12 cellular contexts compared by ENCODE assay signal in genomic region chr6:164085086-164085485, GRCh38.
A peak's percentile ranks its signal among the peaks of the same experiment; 100 is the strongest.
DNase-seq lines count a peak whose midpoint lies in the region; ATAC-seq and TF ChIP-seq lines count a peak whose summit lies in the region.
"Had no signal": no experiment of that assay in that cellular context is flagged by ENCODE, and none has a peak within 500 bp of the region (broad histone marks: within the 10 kb centered on the region; RNA-seq: fewer than 3 reads in every experiment).

No MANE protein-coding gene starts in this region.

- no peak overlapping the region for H2BK120ac ChIP-seq in trophoblast cell (ENCODE audit: insufficient read depth, low read length, poor library complexity)

- H3K36me3 Mint-ChIP-seq in chondrocyte (ENCODE audit: low read depth): no peaks in the 10 kb centered on the region
- H3K36me3 Mint-ChIP-seq: activated naive CD4-positive, alpha-beta T cell treated with anti-CD3 and anti-CD28 coated beads, Interleukin-2, amount 50 U/mL, for 72 hours; CD4-positive, CD25-positive, alpha-beta regulatory T cell had no signal

- H3K79me1 ChIP-seq in trophoblast cell (ENCODE audit: low read length): peaks cover 2% of the 10 kb centered on the region

- intact Hi-C loops in vagina (cut with DNase I): no loop called here
- intact Hi-C loops in mucosa of descending colon (cut with DNase I, micrococcal nuclease): no loop called here

- no CpG with 5 or more reads among the region's 16 CpGs for WGBS in trophoblast cell (ENCODE audit: extremely low coverage, insufficient coverage, insufficient read length)

- no peaks in the 10 kb centered on the region for H3K79me2 ChIP-seq in trophoblast cell (ENCODE audit: control insufficient read depth, insufficient read depth, low read length, poor library complexity)

- H3K27me3 Mint-ChIP-seq in chondrocyte (ENCODE audit: low read depth): no peaks in the 10 kb centered on the region
- H3K27me3 Mint-ChIP-seq: CD4-positive, CD25-positive, alpha-beta regulatory T cell had no signal

- TF ChIP-seq POLR2A in vagina (IDR thresholded peaks at IDR 0.05): no peak

- no peak overlapping the region for H3K14ac ChIP-seq in trophoblast cell (ENCODE audit: low read length)

- no peak overlapping the region for H3K4me2 ChIP-seq in trophoblast cell (ENCODE audit: low read length)

- ATAC-seq in mucosa of descending colon: no peak
- ATAC-seq: activated naive CD4-positive, alpha-beta T cell treated with anti-CD3 and anti-CD28 coated beads, Interleukin-2, amount 50 U/mL, for 72 hours; stimulated activated naive CD8-positive, alpha-beta T cell treated with anti-CD3 and anti-CD28 coated beads, Interleukin-15, Interleukin-2, amounts not matched to agents 100 U/mL and 50 U/mL, for 24 hours had no signal

- peak overlapping the region; percentile 30 for H3K27ac ChIP-seq in trophoblast cell (ENCODE audit: low read depth, low read length)
- peak overlapping the region; percentile 70 for H3K27ac ChIP-seq in vagina
- H3K27ac ChIP-seq: WERI-Rb-1 had no signal

- peak overlapping the region; percentile 60 for H3K4me3 Mint-ChIP-seq in chondrocyte (ENCODE audit: unreplicated experiment)

- no peak overlapping the region for H2AK5ac ChIP-seq in trophoblast cell (ENCODE audit: low read length)

- H3K23ac ChIP-seq in trophoblast cell (ENCODE audit: low read length): no peak overlapping the region

- peaks cover 4 to 9% of the 10 kb centered on the region in 2 experiments for H3K4me1 ChIP-seq in trophoblast cell (ENCODE audit: control insufficient read depth in 1 of 2, insufficient read depth in 2 of 2, low read length in 2 of 2)
- H3K4me1 ChIP-seq in vagina: peaks cover 12% of the 10 kb centered on the region
- H3K4me1 ChIP-seq in mucosa of descending colon (ENCODE audit: low read depth): no peaks in the 10 kb centered on the region

- no peak overlapping the region for H4K91ac ChIP-seq in trophoblast cell (ENCODE audit: low read depth, low read length)

- no peak overlapping the region for H2AFZ ChIP-seq in trophoblast cell (ENCODE audit: insufficient read depth, low read length, poor library complexity)

- peak overlapping the region; percentile 18 for H2BK5ac ChIP-seq in trophoblast cell (ENCODE audit: low read depth, low read length, poor library complexity)

- peak overlapping the region; percentile 99 for H3K27ac Mint-ChIP-seq in chondrocyte (ENCODE audit: unreplicated experiment)
- H3K27ac Mint-ChIP-seq: activated naive CD4-positive, alpha-beta T cell treated with anti-CD3 and anti-CD28 coated beads, Interleukin-2, amount 50 U/mL, for 72 hours; CD4-positive, CD25-positive, alpha-beta regulatory T cell had no signal

- H2BK12ac ChIP-seq in trophoblast cell (ENCODE audit: low read length): peak overlapping the region; percentile 52

- no peak overlapping the region for H4K8ac ChIP-seq in trophoblast cell (ENCODE audit: low read depth, low read length)

- no peak for TF ChIP-seq CTCF in chondrocyte (IDR thresholded peaks at IDR 0.05)
- no peak for TF ChIP-seq CTCF in vagina (IDR thresholded peaks at IDR 0.05)
- TF ChIP-seq CTCF in mucosa of descending colon (IDR thresholded peaks at IDR 0.05): no peak

- no peaks in the 10 kb centered on the region for H3K36me3 ChIP-seq in trophoblast cell (ENCODE audit: control insufficient read depth in 1 of 2, insufficient read depth in 2 of 2, low read length in 2 of 2)
- no peaks in the 10 kb centered on the region for H3K36me3 ChIP-seq in vagina
- no peaks in the 10 kb centered on the region for H3K36me3 ChIP-seq in mucosa of descending colon (ENCODE audit: low read depth)
- H3K36me3 ChIP-seq: WERI-Rb-1 had no signal

- DNase-seq in chondrocyte (ENCODE audit: low spot score) (no peak), hypothalamus (lab: John Stamatoyannopoulos, UW) (peak in 43 of 51 donors; percentile 26 to 96 (median 78)), trophoblast cell (no peak), vagina (ENCODE audit: extremely low spot score in 2 of 2) (no peak), mucosa of descending colon (no peak)
- no peak for DNase-seq in activated CD8-positive, alpha-beta memory T cell treated with anti-CD3 and anti-CD28 coated beads, Interleukin-2, amount 50 U/mL, for 48 hours
- no peak for DNase-seq in stimulated activated CD4-positive, alpha-beta T cell treated with anti-CD3 and anti-CD28 coated beads, Interleukin-4, amount 100 ng/mL, for 4 hours
- DNase-seq: CD4-positive, CD25-positive, alpha-beta regulatory T cell; NCI-H2081; stimulated activated naive CD8-positive, alpha-beta T cell treated with anti-CD3 and anti-CD28 coated beads, Interleukin-15, Interleukin-2, amounts not matched to agents 100 U/mL and 50 U/mL, for 24 hours; WERI-Rb-1 had no signal

- H3K9me3 Mint-ChIP-seq in chondrocyte (ENCODE audit: low read depth): no peaks in the 10 kb centered on the region

- no peak overlapping the region for H3K9ac ChIP-seq in trophoblast cell (ENCODE audit: low read length)

- H3K18ac ChIP-seq in trophoblast cell (ENCODE audit: low read length): no peak overlapping the region

- H3K27me3 ChIP-seq in trophoblast cell (ENCODE audit: insufficient read depth, low read length): no peaks in the 10 kb centered on the region
- H3K27me3 ChIP-seq in vagina: no peaks in the 10 kb centered on the region

- no peak overlapping the region for H3K4me3 ChIP-seq in trophoblast cell (ENCODE audit: low read depth, low read length)
- no peak overlapping the region for H3K4me3 ChIP-seq in vagina
- no peak overlapping the region for H3K4me3 ChIP-seq in mucosa of descending colon

- no peak overlapping the region for H3K4ac ChIP-seq in trophoblast cell (ENCODE audit: low read depth, low read length)

- no peak overlapping the region for H4K12ac ChIP-seq in trophoblast cell (ENCODE audit: low read depth, low read length)

- H3K9me3 ChIP-seq in trophoblast cell (ENCODE audit: insufficient read depth, low read depth, low read length) (no peaks in the 10 kb centered on the region), vagina (no peaks in the 10 kb centered on the region), mucosa of descending colon (peaks cover 60% of the 10 kb centered on the region)

- peaks cover 22% of the 10 kb centered on the region for H3K4me1 Mint-ChIP-seq in chondrocyte (ENCODE audit: low read depth)

Comparison
In these comparisons a context has a peak if more than half of its experiments do, and no peak if none do; other contexts are left out.
1. DNase-seq: peak in hypothalamus (43 of 51); none in chondrocyte (single experiment), trophoblast cell (0 of 2), vagina (0 of 2), activated CD8-positive, alpha-beta memory T cell treated with anti-CD3 and anti-CD28 coated beads, Interleukin-2, amount 50 U/mL, for 48 hours (single experiment), mucosa of descending colon (0 of 3) and stimulated activated CD4-positive, alpha-beta T cell treated with anti-CD3 and anti-CD28 coated beads, Interleukin-4, amount 100 ng/mL, for 4 hours (0 of 2).